1 cellular context compared by ENCODE assay signal in genomic region chr5:10812218-10812617, GRCh38.
TF ChIP-seq lines count a peak whose summit lies in the region.

No MANE protein-coding gene starts in this region.

TF ChIP-seq in IMR-90, 13 proteins besides CTCF, POLR2A, EP300 and RAD21 (continued from another document):
- TF ChIP-seq MAZ (IDR thresholded peaks at IDR 0.05; ENCODE audit: borderline replicate concordance, low read depth, low read length) (no peak), RCOR1 (IDR thresholded peaks at IDR 0.05; ENCODE audit: insufficient replicate concordance, low read length) (no peak), MXI1 (IDR thresholded peaks at IDR 0.05; ENCODE audit: borderline replicate concordance, low read depth, low read length) (no peak), RFX5 (IDR thresholded peaks at IDR 0.05; ENCODE audit: low read depth, low read length) (no peak), CHD1 (IDR thresholded peaks at IDR 0.05; ENCODE audit: low read depth, low read length) (no peak), FOS (IDR thresholded peaks at IDR 0.05; ENCODE audit: low read depth, low read length) (no peak), SMC3 (IDR thresholded peaks at IDR 0.05; ENCODE audit: low read depth, low read length) (no peak), CEBPB (IDR thresholded peaks at IDR 0.05; ENCODE audit: low read depth, low read length) (no peak), BHLHE40 (IDR thresholded peaks at IDR 0.05; ENCODE audit: low read depth, low read length) (no peak)
- TF ChIP-seq, protein P1, sequence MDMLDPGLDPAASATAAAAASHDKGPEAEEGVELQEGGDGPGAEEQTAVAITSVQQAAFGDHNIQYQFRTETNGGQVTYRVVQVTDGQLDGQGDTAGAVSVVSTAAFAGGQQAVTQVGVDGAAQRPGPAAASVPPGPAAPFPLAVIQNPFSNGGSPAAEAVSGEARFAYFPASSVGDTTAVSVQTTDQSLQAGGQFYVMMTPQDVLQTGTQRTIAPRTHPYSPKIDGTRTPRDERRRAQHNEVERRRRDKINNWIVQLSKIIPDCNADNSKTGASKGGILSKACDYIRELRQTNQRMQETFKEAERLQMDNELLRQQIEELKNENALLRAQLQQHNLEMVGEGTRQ (IDR thresholded peaks at IDR 0.05; ENCODE audit: low read depth, low read length) = no peak
